1 cellular context compared by ENCODE assay signal in the genomic region with DNA sequence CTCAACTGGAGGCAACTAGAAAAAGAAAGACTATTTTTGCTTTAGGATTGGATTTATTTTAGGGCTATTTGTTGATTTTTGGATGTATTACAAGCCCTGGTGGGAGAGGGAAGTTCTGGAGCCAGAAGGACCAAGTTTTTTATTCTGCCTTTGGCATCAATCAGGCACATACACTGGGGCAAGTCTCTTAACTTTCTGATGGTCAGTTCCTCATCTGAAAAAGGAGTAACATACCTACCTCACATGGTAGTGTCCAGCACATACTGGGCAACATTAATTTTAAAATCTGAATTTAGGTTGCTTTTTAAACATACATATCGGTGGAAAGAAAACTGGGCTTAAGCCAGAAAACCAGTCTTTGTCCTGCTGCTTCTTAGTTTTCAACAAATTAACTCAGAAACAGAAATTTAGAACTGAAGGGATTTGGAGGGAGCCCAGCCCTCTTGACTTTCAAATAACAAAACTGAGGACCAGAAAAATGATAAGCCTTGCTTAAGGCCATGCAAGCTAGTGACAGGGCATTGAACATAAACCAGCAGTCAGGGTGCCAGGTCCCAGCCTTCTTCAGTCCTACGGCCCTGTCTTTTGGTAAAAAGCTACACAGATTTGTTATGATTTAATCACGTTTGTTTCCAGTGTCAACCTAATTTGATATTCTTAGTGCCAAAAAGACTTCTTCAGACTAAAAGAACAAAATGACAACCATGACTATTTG.
TF ChIP-seq lines count a peak whose summit lies in the region.

No MANE protein-coding gene starts in this region.

TF ChIP-seq in GM23338, 12 proteins besides CTCF, POLR2A, EP300 and RAD21:
- TF ChIP-seq POLR2AphosphoS5 (IDR thresholded peaks at IDR 0.05; ENCODE audit: low read depth) (no peak), JUNB (IDR thresholded peaks at IDR 0.05; ENCODE audit: unreplicated experiment) (no peak)
- TF ChIP-seq, protein P1, sequence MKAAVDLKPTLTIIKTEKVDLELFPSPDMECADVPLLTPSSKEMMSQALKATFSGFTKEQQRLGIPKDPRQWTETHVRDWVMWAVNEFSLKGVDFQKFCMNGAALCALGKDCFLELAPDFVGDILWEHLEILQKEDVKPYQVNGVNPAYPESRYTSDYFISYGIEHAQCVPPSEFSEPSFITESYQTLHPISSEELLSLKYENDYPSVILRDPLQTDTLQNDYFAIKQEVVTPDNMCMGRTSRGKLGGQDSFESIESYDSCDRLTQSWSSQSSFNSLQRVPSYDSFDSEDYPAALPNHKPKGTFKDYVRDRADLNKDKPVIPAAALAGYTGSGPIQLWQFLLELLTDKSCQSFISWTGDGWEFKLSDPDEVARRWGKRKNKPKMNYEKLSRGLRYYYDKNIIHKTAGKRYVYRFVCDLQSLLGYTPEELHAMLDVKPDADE (IDR thresholded peaks at IDR 0.05): no peak
